In the genomic region with DNA sequence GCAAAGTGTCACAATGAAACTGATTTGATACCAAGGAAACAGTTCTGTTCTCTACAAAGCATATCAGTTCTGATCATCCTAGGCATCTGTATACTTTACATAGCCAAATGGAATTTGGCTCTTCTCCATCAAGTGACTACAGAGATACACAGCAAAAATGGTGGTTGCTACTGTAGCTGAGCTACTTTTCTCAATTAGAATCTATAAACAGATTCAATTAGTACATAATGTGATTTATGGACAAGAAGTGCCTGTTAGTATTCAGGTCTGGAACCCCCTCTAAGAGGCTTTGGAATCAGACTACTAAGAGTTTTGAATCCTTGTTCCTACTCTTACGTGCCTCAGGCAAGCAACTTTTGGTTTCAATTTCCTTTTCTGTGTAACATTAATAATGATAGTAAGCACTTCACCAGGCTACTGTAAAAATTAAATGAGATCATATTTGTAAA, we compare ENCODE assay signal across 7 cellular contexts. TPM values are rescaled to one million over a fixed set of nuclear protein-coding genes. Genes with fewer than 3 reads are reported as not detected.
DNase-seq lines count a peak whose midpoint lies in the region; ATAC-seq and TF ChIP-seq lines count a peak whose summit lies in the region.

No MANE protein-coding gene starts in this region.

- no peaks in the 10 kb centered on the region for H3K27me3 Mint-ChIP-seq in progenitor cell of endocrine pancreas

- peaks cover under 1% of the 10 kb centered on the region for H3K4me1 Mint-ChIP-seq in progenitor cell of endocrine pancreas (ENCODE audit: low read depth)

- no peak overlapping the region for H3K27ac Mint-ChIP-seq in progenitor cell of endocrine pancreas

- H3K27ac ChIP-seq in Peyer's patch (peak overlapping the region; percentile 42 to 75 (median 62)), heart right ventricle (peak overlapping the region in 9 of 10 donors; percentile 1 to 89 (median 63)), urinary bladder (ENCODE audit: low read depth) (peak overlapping the region; percentile 73)

- no peaks in the 10 kb centered on the region for H3K36me3 ChIP-seq in Peyer's patch
- peaks cover 0 to 51% (median 9%) of the 10 kb centered on the region in 9 donors for H3K36me3 ChIP-seq in heart right ventricle
- no peaks in the 10 kb centered on the region for H3K36me3 ChIP-seq in urinary bladder (ENCODE audit: insufficient read depth)
- H3K36me3 ChIP-seq in HAP-1 (replicated peaks): peaks cover 18% of the 10 kb centered on the region

- H3K4me3 ChIP-seq in Peyer's patch (peak overlapping the region in 3 of 4 donors; percentile 1 to 46 (median 32)), heart right ventricle (peak overlapping the region in 9 of 10 donors; percentile 6 to 52 (median 43)), urinary bladder (ENCODE audit: low read depth, low read length) (peak overlapping the region; percentile 39), HAP-1 (no peak overlapping the region)

- in situ Hi-C loops in HAP-1 (cut with MboI; ENCODE audit: low sequenced_read_pairs): no loop called here

- no peak overlapping the region for H3K4me3 Mint-ChIP-seq in progenitor cell of endocrine pancreas (ENCODE audit: low read depth)

- TF ChIP-seq CTCF in Peyer's patch (IDR thresholded peaks at IDR 0.05): no peak
- no peak for TF ChIP-seq CTCF in heart right ventricle (IDR thresholded peaks at IDR 0.05)
- no peak for TF ChIP-seq CTCF in progenitor cell of endocrine pancreas (IDR thresholded peaks at IDR 0.05; ENCODE audit: unreplicated experiment)

- peaks cover 19% of the 10 kb centered on the region for H3K36me3 Mint-ChIP-seq in progenitor cell of endocrine pancreas (ENCODE audit: insufficient read depth)

- ATAC-seq in GM18520 (IDR thresholded peaks at IDR 0.05; ENCODE audit: unreplicated experiment) (peak; percentile 48), HG02623 (IDR thresholded peaks at IDR 0.05; ENCODE audit: unreplicated experiment) (peak; percentile 48), heart right ventricle (peak in 5 of 8 donors; percentile 61 to 84 (median 70))

- no peaks in the 10 kb centered on the region for H3K9me3 Mint-ChIP-seq in progenitor cell of endocrine pancreas (ENCODE audit: low read depth)

- TF ChIP-seq POLR2A in Peyer's patch (IDR thresholded peaks at IDR 0.05): no peak

- H3K9me3 ChIP-seq in Peyer's patch (no peaks in the 10 kb centered on the region), heart right ventricle (no peaks in the 10 kb centered on the region), HAP-1 (no peaks in the 10 kb centered on the region)

- intact Hi-C loops in heart right ventricle (cut with DNase I): no loop called here

- no peaks in the 10 kb centered on the region for H3K27me3 ChIP-seq in Peyer's patch
- H3K27me3 ChIP-seq in heart right ventricle: no peaks in the 10 kb centered on the region
- no peaks in the 10 kb centered on the region for H3K27me3 ChIP-seq in HAP-1 (ENCODE audit: low read depth)

- DNase-seq in Peyer's patch: no peak
- no peak for DNase-seq in heart right ventricle
- no peak for DNase-seq in HAP-1 (ENCODE audit: low spot score in 2 of 2)
- DNase-seq in progenitor cell of endocrine pancreas (ENCODE audit: low spot score, unreplicated experiment): no peak

- WGBS in heart right ventricle, 2 donors: 32 to 47% methylated on average over 1 of the region's 1 CpG
- WGBS in urinary bladder: 28% methylated on average over 1 of the region's 1 CpG

- H3K4me1 ChIP-seq in Peyer's patch (no peaks in the 10 kb centered on the region), heart right ventricle (peaks cover 0 to 63% (median 17%) of the 10 kb centered on the region in 9 donors), urinary bladder (ENCODE audit: insufficient read depth) (no peaks in the 10 kb centered on the region), HAP-1 (no peaks in the 10 kb centered on the region)

RNA-seq across cellular contexts. Expression of a gene that starts 25.5 kb away (rescaled TPM):
- total RNA-seq in Peyer's patch (1 to 10 TPM; 4.2 to 7.1 (median 5.7) TPM), heart right ventricle (10 to 100 TPM in 6 of 10 donors, 1 to 10 TPM in 4; 6.2 to 18.9 (median 11.6) TPM), urinary bladder (24.5 TPM), progenitor cell of endocrine pancreas (32.9 and 33.0 TPM in 2 replicates)
- polyA plus RNA-seq in heart right ventricle (1 to 10 TPM; 2.3 to 2.6 TPM), urinary bladder (6.3 TPM)
